1 cellular context compared by ENCODE assay signal in the genomic region with DNA sequence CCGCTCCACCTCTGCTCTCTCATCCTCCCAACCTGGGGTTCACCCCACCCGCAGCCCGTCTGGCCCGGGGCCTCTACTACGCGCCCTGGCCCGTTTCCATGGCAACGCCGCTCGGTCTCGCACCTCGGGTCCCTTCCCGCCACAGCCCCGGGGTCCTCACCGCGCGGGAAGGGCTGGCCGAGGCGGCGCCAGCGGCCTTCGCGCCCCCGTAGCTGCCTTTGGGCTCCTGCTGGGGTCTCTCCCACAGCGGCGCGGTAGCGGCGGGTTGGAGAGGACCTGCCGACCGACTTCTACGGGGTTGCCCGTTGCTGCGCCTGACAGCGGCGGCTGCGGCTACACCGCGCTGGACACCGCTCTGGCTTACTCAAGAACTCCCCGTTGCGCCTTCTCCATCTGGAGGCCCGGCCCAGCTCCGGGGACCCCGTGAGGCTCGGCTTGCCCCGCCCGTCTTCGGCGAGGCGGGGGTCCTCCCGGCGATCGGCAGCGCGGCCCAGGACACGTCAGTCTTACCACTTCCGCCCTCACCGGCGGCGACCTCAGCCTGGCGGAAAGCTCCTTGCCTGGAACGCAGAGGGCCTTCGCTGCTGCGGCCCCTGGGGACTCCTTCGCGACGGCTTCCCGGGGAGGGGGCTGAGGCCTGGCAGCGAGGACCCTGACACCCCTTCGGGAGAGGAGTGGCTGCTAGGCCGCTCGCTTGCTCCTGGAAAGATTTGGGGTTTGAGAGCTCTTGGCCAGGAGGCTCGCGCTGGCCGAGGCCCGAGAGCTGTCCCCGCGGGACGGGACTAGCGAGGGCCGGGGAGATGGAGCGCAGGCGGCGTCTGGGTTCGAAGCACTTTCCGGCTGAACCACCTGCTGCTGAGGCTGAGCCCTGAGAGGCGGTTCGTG.
TF ChIP-seq lines count a peak whose summit lies in the region.

TM9SF1 (minus strand) TSS at position 256 of the 885 bp plus-strand sequence. CDS start 422 bp downstream, outside the sequence.

TF ChIP-seq in K562, 482 proteins besides CTCF, POLR2A, EP300 and RAD21 (continued from another document and continues in another):
- peak; percentile 50; the same call in 1 of the 2 replicates for TF ChIP-seq SPI1 (IDR thresholded peaks at IDR 0.05; ENCODE audit: borderline replicate concordance, low read depth, low read length)
- TF ChIP-seq ID3 (CRISPR knock-in tag; IDR thresholded peaks at IDR 0.05), result no peak
- TF ChIP-seq ID3 (tag; IDR thresholded peaks at IDR 0.05), result no peak
- TF ChIP-seq ZNF324 (CRISPR knock-in tag; IDR thresholded peaks at IDR 0.05), result no peak
- TF ChIP-seq SRF (CRISPR knock-in tag; IDR thresholded peaks at IDR 0.05), result no peak; a peak in 1 of 4 replicates
- TF ChIP-seq ILK (tag; IDR thresholded peaks at IDR 0.05; ENCODE audit: borderline replicate concordance, low read depth), result no peak
- peak; percentile 49 for TF ChIP-seq ATF3 (IDR thresholded peaks at IDR 0.05)
- peak; percentile 68; the same call in 1 of the 2 replicates for TF ChIP-seq ATF3 (CRISPR knock-in tag; conservative IDR thresholded peaks at IDR 0.05)
- no peak for TF ChIP-seq PHTF2 (CRISPR knock-in tag; IDR thresholded peaks at IDR 0.05)
- TF ChIP-seq TCF3 (CRISPR knock-in tag; IDR thresholded peaks at IDR 0.05), result peak; percentile 7; the same call in 1 of the 2 replicates
- TF ChIP-seq TOE1 (IDR thresholded peaks at IDR 0.05; ENCODE audit: borderline replicate concordance), result no peak; the same call in none of the 2 replicates
- TF ChIP-seq TOE1 (CRISPR knock-in tag; IDR thresholded peaks at IDR 0.05; ENCODE audit: borderline replicate concordance, low read depth), result no peak
- TF ChIP-seq ZNF384 (IDR thresholded peaks at IDR 0.05; ENCODE audit: low read depth, low read length), result no peak
- TF ChIP-seq, protein P1, sequence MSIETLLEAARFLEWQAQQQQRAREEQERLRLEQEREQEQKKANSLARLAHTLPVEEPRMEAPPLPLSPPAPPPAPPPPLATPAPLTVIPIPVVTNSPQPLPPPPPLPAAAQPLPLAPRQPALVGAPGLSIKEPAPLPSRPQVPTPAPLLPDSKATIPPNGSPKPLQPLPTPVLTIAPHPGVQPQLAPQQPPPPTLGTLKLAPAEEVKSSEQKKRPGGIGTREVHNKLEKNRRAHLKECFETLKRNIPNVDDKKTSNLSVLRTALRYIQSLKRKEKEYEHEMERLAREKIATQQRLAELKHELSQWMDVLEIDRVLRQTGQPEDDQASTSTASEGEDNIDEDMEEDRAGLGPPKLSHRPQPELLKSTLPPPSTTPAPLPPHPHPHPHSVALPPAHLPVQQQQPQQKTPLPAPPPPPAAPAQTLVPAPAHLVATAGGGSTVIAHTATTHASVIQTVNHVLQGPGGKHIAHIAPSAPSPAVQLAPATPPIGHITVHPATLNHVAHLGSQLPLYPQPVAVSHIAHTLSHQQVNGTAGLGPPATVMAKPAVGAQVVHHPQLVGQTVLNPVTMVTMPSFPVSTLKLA (conservative IDR thresholded peaks at IDR 0.05), result peak; percentile 42 to 72; a peak in 3 of 4 replicates
- TF ChIP-seq RBBP5 (IDR thresholded peaks at IDR 0.05; ENCODE audit: borderline replicate concordance, insufficient read depth, low read length, poor library complexity, severe bottlenecking), result peak; percentile 83
- no peak for TF ChIP-seq SREBF1 (IDR thresholded peaks at IDR 0.05; ENCODE audit: borderline replicate concordance, low read depth, low read length)
- peak in 1 of 2 experiments; percentile 88; a peak in 2 of 4 replicates for TF ChIP-seq CSDE1 (IDR thresholded peaks at IDR 0.05)
- TF ChIP-seq MTA3 (IDR thresholded peaks at IDR 0.05; ENCODE audit: borderline replicate concordance), result no peak; the same call in 1 of the 2 replicates
- peak in 1 of 3 experiments; percentile 44 for TF ChIP-seq YY1 (IDR thresholded peaks at IDR 0.05; ENCODE audit: borderline replicate concordance in 1 of 3, control insufficient read depth in 1 of 3, extremely low read depth in 1 of 3, insufficient read depth in 3 of 3, insufficient read length in 1 of 3, insufficient replicate concordance in 2 of 3, low read depth in 1 of 3, low read length in 2 of 3)
- TF ChIP-seq KLF1 (tag; IDR thresholded peaks at IDR 0.05), result peak; percentile 61
- no peak for TF ChIP-seq ZNF316 (IDR thresholded peaks at IDR 0.05)
- peak; percentile 78 for TF ChIP-seq FIP1L1 (IDR thresholded peaks at IDR 0.05; ENCODE audit: low read depth, low read length, poor library complexity, severe bottlenecking)
- TF ChIP-seq MEIS2 (IDR thresholded peaks at IDR 0.05; ENCODE audit: partially characterized antibody), result no peak
- TF ChIP-seq CHD7 (IDR thresholded peaks at IDR 0.05; ENCODE audit: low read depth, low read length), result no peak
- TF ChIP-seq RBFOX2 (IDR thresholded peaks at IDR 0.05; ENCODE audit: low read depth, low read length), result peak; percentile 97
- peak; percentile 95 for TF ChIP-seq GABPA (tag; conservative IDR thresholded peaks at IDR 0.05; ENCODE audit: low read depth)
- no peak for TF ChIP-seq NCOA4 (IDR thresholded peaks at IDR 0.05; ENCODE audit: partially characterized antibody)
- peak; percentile 54; the same call in 1 of the 2 replicates for TF ChIP-seq BMI1 (IDR thresholded peaks at IDR 0.05; ENCODE audit: low read length)
- peak; percentile 90 for TF ChIP-seq ATF7 (IDR thresholded peaks at IDR 0.05)
- TF ChIP-seq ZNF175 (CRISPR knock-in tag; IDR thresholded peaks at IDR 0.05; ENCODE audit: low read depth), result no peak
- TF ChIP-seq ZNF12 (CRISPR knock-in tag; IDR thresholded peaks at IDR 0.05), result peak; percentile 53; the same call in 1 of the 2 replicates
- 0 out of 2 replicates have a peak, but pooled peaks have one; percentile 40 for TF ChIP-seq NCOA1 (IDR thresholded peaks at IDR 0.05; ENCODE audit: low read depth)
- peak; percentile 68; the same call in 1 of the 2 replicates for TF ChIP-seq BRD4 (IDR thresholded peaks at IDR 0.05)
- no peak for TF ChIP-seq FOXK2 (conservative IDR thresholded peaks at IDR 0.05 in 1 of 2, IDR thresholded peaks at IDR 0.05 in 1 of 2; ENCODE audit: low read depth in 2 of 2)
- peak; percentile 72 for TF ChIP-seq TBP (optimal IDR thresholded peaks at IDR 0.05; ENCODE audit: low read depth, low read length)
- TF ChIP-seq RB1 (IDR thresholded peaks at IDR 0.05; ENCODE audit: low read depth), result peak; percentile 86
- TF ChIP-seq SIN3B (IDR thresholded peaks at IDR 0.05; ENCODE audit: low read depth), result peak; percentile 69; the same call in 1 of the 2 replicates
- peak; percentile 40; the same call in 1 of the 2 replicates for TF ChIP-seq ATF6 (CRISPR knock-in tag; IDR thresholded peaks at IDR 0.05)
- TF ChIP-seq HCFC1 (IDR thresholded peaks at IDR 0.05; ENCODE audit: low read depth, low read length), result peak; percentile 84
- no peak for TF ChIP-seq RBM34 (IDR thresholded peaks at IDR 0.05; ENCODE audit: borderline replicate concordance, insufficient read depth, low read length)
- TF ChIP-seq FOSL1 (tag; conservative IDR thresholded peaks at IDR 0.05), result peak; percentile 90
- no peak for TF ChIP-seq ZNF239 (CRISPR knock-in tag; IDR thresholded peaks at IDR 0.05)
- TF ChIP-seq PCBP1 (IDR thresholded peaks at IDR 0.05; ENCODE audit: low read depth, low read length, poor library complexity, severe bottlenecking), result peak; percentile 97
- TF ChIP-seq, protein P2, sequence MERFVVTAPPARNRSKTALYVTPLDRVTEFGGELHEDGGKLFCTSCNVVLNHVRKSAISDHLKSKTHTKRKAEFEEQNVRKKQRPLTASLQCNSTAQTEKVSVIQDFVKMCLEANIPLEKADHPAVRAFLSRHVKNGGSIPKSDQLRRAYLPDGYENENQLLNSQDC (CRISPR knock-in tag; IDR thresholded peaks at IDR 0.05), result no peak
- TF ChIP-seq SMARCE1 (IDR thresholded peaks at IDR 0.05), result no peak
- TF ChIP-seq ZNF76 (CRISPR knock-in tag; IDR thresholded peaks at IDR 0.05; ENCODE audit: borderline replicate concordance), result no peak
- TF ChIP-seq KDM4B (IDR thresholded peaks at IDR 0.05; ENCODE audit: borderline replicate concordance in 2 of 2, low read depth in 1 of 2), result peak in 1 of 2 experiments; percentile 39; a peak in 1 of 4 replicates
- no peak for TF ChIP-seq GATAD2B (IDR thresholded peaks at IDR 0.05; ENCODE audit: borderline replicate concordance)
